In the genomic region with DNA sequence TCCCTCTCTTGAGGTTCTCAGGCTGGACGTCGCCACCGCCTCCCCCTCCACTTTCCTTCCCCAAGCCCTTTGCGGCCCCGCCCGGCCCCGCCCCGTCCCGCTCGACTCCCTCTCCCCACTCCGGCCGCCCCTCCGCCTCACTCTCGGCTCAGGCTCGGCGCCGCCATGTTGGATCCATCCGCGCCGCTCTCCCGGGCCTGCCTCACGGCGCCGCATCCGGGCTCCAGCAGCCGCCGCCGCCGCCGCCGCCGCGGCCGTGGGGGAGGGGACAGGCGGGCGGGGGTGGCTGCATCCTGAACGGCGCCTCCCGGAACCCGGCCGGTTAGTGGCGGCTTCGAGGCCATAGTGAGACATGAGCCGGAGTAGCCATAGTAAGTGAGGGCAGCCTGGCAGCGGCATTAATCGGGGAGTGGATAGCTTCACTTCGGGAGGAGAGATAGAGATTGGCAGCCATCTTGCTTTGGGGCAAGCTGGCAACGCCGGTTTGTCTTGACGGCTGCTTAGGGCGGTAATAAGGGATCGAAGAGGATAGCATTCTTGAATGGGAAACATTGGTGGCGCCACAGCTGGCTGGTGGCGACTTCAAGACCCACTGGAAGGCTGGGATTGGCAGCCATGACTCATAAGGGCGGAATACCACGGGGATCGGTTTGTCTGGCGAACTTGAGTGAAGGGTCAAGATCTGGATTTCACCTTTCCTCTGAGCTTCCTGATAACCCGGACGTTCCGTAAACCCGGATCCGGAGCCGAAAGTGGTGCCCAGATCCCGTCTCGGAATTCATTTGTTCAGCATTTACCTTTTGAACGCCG, we compare ENCODE assay signal across 8 cellular contexts. TPM values are rescaled to one million over a fixed set of nuclear protein-coding genes. Genes with fewer than 3 reads are reported as not detected.
DNase-seq lines count a peak whose midpoint lies in the region; ATAC-seq lines count a peak whose summit lies in the region.

A gene with protein sequence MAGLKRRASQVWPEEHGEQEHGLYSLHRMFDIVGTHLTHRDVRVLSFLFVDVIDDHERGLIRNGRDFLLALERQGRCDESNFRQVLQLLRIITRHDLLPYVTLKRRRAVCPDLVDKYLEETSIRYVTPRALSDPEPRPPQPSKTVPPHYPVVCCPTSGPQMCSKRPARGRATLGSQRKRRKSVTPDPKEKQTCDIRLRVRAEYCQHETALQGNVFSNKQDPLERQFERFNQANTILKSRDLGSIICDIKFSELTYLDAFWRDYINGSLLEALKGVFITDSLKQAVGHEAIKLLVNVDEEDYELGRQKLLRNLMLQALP (minus strand): TSS at position 258 of the 810 bp plus-strand sequence. CDS start 8,205 bp downstream, outside the sequence.

- peak; percentile 90 for ATAC-seq in GM19467 (IDR thresholded peaks at IDR 0.05; ENCODE audit: unreplicated experiment)

- DNase-seq in CMK (ENCODE audit: low read depth) (peak; percentile 86), HS-27A (ENCODE audit: low read depth) (peak; percentile 93), NK-92 (lab: John Stamatoyannopoulos, UW; ENCODE audit: unreplicated experiment) (peak; percentile 45), lung microvascular endothelial cell (ENCODE audit: low read depth in 2 of 2) (peak; percentile 96)
- peak; percentile 74 to 75 for DNase-seq in activated CD8-positive, alpha-beta memory T cell treated with anti-CD3 and anti-CD28 coated beads for 1 hour (ENCODE audit: extremely low read depth in 1 of 2, low read depth in 1 of 2)
- peak; percentile 78 for DNase-seq in effector CD8-positive, alpha-beta T cell (lab: John Stamatoyannopoulos, UW)
- peak; percentile 78 for DNase-seq in stimulated activated CD8-positive, alpha-beta memory T cell treated with anti-CD3 and anti-CD28 coated beads, Interleukin-12 subunit alpha, Interleukin-12 subunit beta, amount 100 ng/mL, for 1 hour (ENCODE audit: low read depth)

RNA-seq across cellular contexts. Expression of the gene that starts here (rescaled TPM):
- total RNA-seq in lung microvascular endothelial cell, result 23.1 and 31.9 TPM in 2 replicates

Comparison
In these comparisons a context has a peak if more than half of its experiments do, and no peak if none do; other contexts are left out.
1. Peak in every context shown above with its lines: DNase-seq and ATAC-seq.
2. DNase-seq: peak in every context shown above with its lines; median percentile 96 in lung microvascular endothelial cell; 93 in HS-27A; 86 in CMK; 78 in effector CD8-positive, alpha-beta T cell; 78 in stimulated activated CD8-positive, alpha-beta memory T cell treated with anti-CD3 and anti-CD28 coated beads, Interleukin-12 subunit alpha, Interleukin-12 subunit beta, amount 100 ng/mL, for 1 hour; 74 in activated CD8-positive, alpha-beta memory T cell treated with anti-CD3 and anti-CD28 coated beads for 1 hour; 45 in NK-92.